In genomic region chr6:108114861-108115597, GRCh38 we compare ENCODE assay signal across 10 cellular contexts. TPM values are rescaled to one million over a fixed set of nuclear protein-coding genes. Genes with fewer than 3 reads are reported as not detected.
A peak's percentile ranks its signal among the peaks of the same experiment; 100 is the strongest.
DNase-seq lines count a peak whose midpoint lies in the region; ATAC-seq and TF ChIP-seq lines count a peak whose summit lies in the region.
"Had no signal": no experiment of that assay in that cellular context is flagged by ENCODE, and none has a peak within 500 bp of the region (broad histone marks: within the 10 kb centered on the region; RNA-seq: fewer than 3 reads in every experiment).

No MANE protein-coding gene starts in this region.

- no peak for TF ChIP-seq CTCF in Panc1 (IDR thresholded peaks at IDR 0.05)
- no peak for TF ChIP-seq CTCF in cardiac fibroblast (IDR thresholded peaks at IDR 0.05; ENCODE audit: low read depth, low read length)
- no peak for TF ChIP-seq CTCF in left lung (IDR thresholded peaks at IDR 0.05)
- TF ChIP-seq CTCF in WERI-Rb-1 (IDR thresholded peaks at IDR 0.05; ENCODE audit: low read depth, low read length) = no peak

- H3K4me1 ChIP-seq in Panc1 (ENCODE audit: control insufficient read depth, insufficient read depth, low read length) = peaks cover 17% of the 10 kb centered on the region
- H3K4me1 ChIP-seq in left lung = peaks cover 21 to 57% of the 10 kb centered on the region in 2 donors

- H3K27me3 ChIP-seq in Panc1 (ENCODE audit: control insufficient read depth, insufficient read depth, low read length) (peaks cover 16% of the 10 kb centered on the region), left lung (peaks cover 44 to 100% of the 10 kb centered on the region in 2 donors), WERI-Rb-1 (ENCODE audit: insufficient read depth, low read depth, severe bottlenecking) (peaks cover 5% of the 10 kb centered on the region)

- CTCF ChIA-PET in Panc1 (lab: Charles Lee) = interaction anchor here (0.7 to 1.8 kb wide), 2 partner anchors 264 to 378 kb away, joined by 3 to 7 read pairs; no protein-coding TSS in a partner anchor

- no peaks in the 10 kb centered on the region for H3K9me3 ChIP-seq in Panc1 (ENCODE audit: control insufficient read depth, insufficient read depth, low read depth, low read length)
- no peaks in the 10 kb centered on the region for H3K9me3 ChIP-seq in left lung
- no peaks in the 10 kb centered on the region for H3K9me3 ChIP-seq in WERI-Rb-1 (ENCODE audit: severe bottlenecking)

- H3K27ac ChIP-seq in Panc1 (ENCODE audit: low read length) (no peak overlapping the region; the same call in 1 of the 2 replicates), left lung (no peak overlapping the region), WERI-Rb-1 (no peak overlapping the region)
- H3K27ac ChIP-seq: C4-2B had no signal

- no peaks in the 10 kb centered on the region for H3K36me3 ChIP-seq in Panc1 (ENCODE audit: control insufficient read depth, insufficient read depth, low read length)
- H3K36me3 ChIP-seq in left lung = no peaks in the 10 kb centered on the region
- no peaks in the 10 kb centered on the region for H3K36me3 ChIP-seq in WERI-Rb-1

- intact Hi-C loops in Panc1 (cut with micrococcal nuclease; ENCODE audit: unreplicated experiment) = loop anchor here (10.0 kb wide), 1 partner anchor 120 kb away; no protein-coding TSS in a partner anchor
- intact Hi-C loops in left lung (cut with DNase I) = loop anchor here in 1 of 2 donors (5.0 to 10.0 kb wide), 2 partner anchors 377 to 410 kb away; no protein-coding TSS in a partner anchor

- ATAC-seq in Panc1 (peak; percentile 42), left lung (peak; percentile 49)
- ATAC-seq in stimulated activated naive CD8-positive, alpha-beta T cell treated with anti-CD3 and anti-CD28 coated beads, Interleukin-15, Interleukin-2, amounts not matched to agents 100 U/mL and 50 U/mL, for 24 hours = peak; percentile 29

- in situ Hi-C loops in Panc1 (cut with HindIII; ENCODE audit: low pct_unique_long_range_greater_than_20kb, low sequenced_read_pairs) = no loop called here

- BruUV-seq in Panc1 (replicated peaks; lab: Mats Ljungman, UMichigan) = no TSS peak

- POLR2A ChIA-PET in Panc1 (lab: Charles Lee) = no interaction called here

- H3K4me3 ChIP-seq in Panc1 (ENCODE audit: low read depth in 2 of 2, low read length in 2 of 2) = peak overlapping the region; percentile 41 to 56
- H3K4me3 ChIP-seq in cardiac fibroblast (replicated peaks in 1 of 2; ENCODE audit: low read depth in 2 of 2, low read length in 2 of 2) = peak overlapping the region; percentile 44 to 54
- H3K4me3 ChIP-seq in left lung = peak overlapping the region; percentile 3 to 32
- no peak overlapping the region for H3K4me3 ChIP-seq in WERI-Rb-1 (ENCODE audit: low read depth, low read length)

- peak; percentile 36 for DNase-seq in NCI-H1436 (lab: John Stamatoyannopoulos, UW)
- no peak for DNase-seq in NCI-H1436 treated with DMSO at 0.1 percent for 48 hours (lab: John Stamatoyannopoulos, UW)
- DNase-seq in Panc1 (ENCODE audit: low read depth, low spot score) = no peak
- DNase-seq in cardiac fibroblast (ENCODE audit: low read depth in 2 of 2) = peak; percentile 80 to 81
- peak; percentile 79 to 92 for DNase-seq in left lung
- peak; percentile 54 for DNase-seq in stimulated activated naive CD8-positive, alpha-beta T cell treated with anti-CD3 and anti-CD28 coated beads, Interleukin-15, Interleukin-2, amounts not matched to agents 100 U/mL and 50 U/mL, for 24 hours
- no peak for DNase-seq in SKM-1 (lab: John Stamatoyannopoulos, UW; ENCODE audit: unreplicated experiment)
- DNase-seq in WERI-Rb-1 = no peak

RNA-seq across cellular contexts. Expression of gene OSTM1, which starts 40.5 kb away (rescaled TPM):
- total RNA-seq in Panc1 (2021; ENCODE audit: unreplicated experiment) (277 TPM), left lung (10 to 100 TPM; 52.0 to 73.1 TPM)
- 150 TPM for polyA plus RNA-seq in Panc1 (2012; ENCODE audit: insufficient read length)

RNA-seq across cellular contexts. Expression of gene NR2E1, which starts 50.8 kb away (rescaled TPM):
- total RNA-seq in Panc1 (2021; ENCODE audit: unreplicated experiment) (0.13 TPM), left lung (not detected)
- 0.15 TPM for polyA plus RNA-seq in Panc1 (2012; ENCODE audit: insufficient read length)
- total RNA-seq: T-helper 2 cell treated with Interferon-gamma antibody and Interleukin-4, amounts not matched to agents 100 ng/mL and 5 ng/mL, for 36 hours had no signal

Comparison
In these comparisons a context has a peak if more than half of its experiments do, and no peak if none do; other contexts are left out.
1. DNase-seq: peak in NCI-H1436 (single experiment), cardiac fibroblast (2 of 2), left lung (2 of 2) and stimulated activated naive CD8-positive, alpha-beta T cell treated with anti-CD3 and anti-CD28 coated beads, Interleukin-15, Interleukin-2, amounts not matched to agents 100 U/mL and 50 U/mL, for 24 hours (single experiment); none in NCI-H1436 treated with DMSO at 0.1 percent for 48 hours (single experiment), Panc1 (single experiment), SKM-1 (single experiment) and WERI-Rb-1 (single experiment).
2. Peak in every context shown above with its lines, with median percentiles within 50 percentile points of each other: ATAC-seq.